Comparison of ENCODE assay signal across 15 cellular contexts in the genomic region with DNA sequence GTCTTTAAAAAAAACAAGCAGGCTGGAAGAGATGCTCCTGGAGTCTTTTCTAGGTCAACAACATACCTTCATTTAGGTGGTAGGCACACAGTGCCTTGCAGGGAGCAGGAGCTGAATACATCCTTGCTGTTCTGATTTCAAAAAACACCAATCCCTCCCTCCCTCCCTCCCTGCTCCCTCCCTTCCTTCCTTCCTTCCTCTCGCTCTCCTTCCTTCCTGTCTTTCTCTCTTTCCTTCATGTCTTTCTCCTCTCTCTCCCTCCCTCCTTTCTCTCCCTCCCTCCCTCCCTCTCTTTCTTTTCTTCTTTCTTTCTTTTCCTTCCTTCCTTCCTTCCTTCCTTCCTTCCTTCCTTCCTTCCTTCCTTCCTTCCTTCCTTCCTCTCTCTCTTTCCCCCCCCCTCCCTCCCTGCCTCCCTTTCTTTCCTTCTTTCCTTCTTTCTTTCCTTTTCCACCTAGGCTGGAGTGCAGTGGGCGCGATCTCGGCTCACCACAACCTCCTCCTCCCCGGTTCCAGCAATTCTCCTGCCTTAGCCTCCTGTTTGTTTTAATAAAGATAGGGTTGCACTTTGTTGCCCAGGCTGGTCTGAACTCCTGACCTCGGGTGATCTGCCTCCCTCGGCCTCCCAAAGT.
DNase-seq lines count a peak whose midpoint lies in the region; ATAC-seq and TF ChIP-seq lines count a peak whose summit lies in the region.
"Had no signal": no experiment of that assay in that cellular context is flagged by ENCODE, and none has a peak within 500 bp of the region (broad histone marks: within the 10 kb centered on the region; RNA-seq: fewer than 3 reads in every experiment).

No MANE protein-coding gene starts in this region.

- peak overlapping the region in 7 of 12 donors; percentile 2 to 39 (median 18) for H3K4me3 ChIP-seq in heart left ventricle
- H3K4me3 ChIP-seq: uterus had no signal

- WGBS in heart left ventricle, 4 donors = 32 to 38% (median 36%) methylated on average over 7 of the region's 7 CpGs

- ATAC-seq in heart left ventricle (no peak), memory B cell (ENCODE audit: low read depth) (no peak), GM21390 (IDR thresholded peaks at IDR 0.05; ENCODE audit: unreplicated experiment) (no peak)
- ATAC-seq: PC-3 had no signal

- peak overlapping the region; percentile 55 for H3K4me3 Mint-ChIP-seq in activated naive CD8-positive, alpha-beta T cell treated with anti-CD3 and anti-CD28 coated beads for 36 hours
- H3K4me3 Mint-ChIP-seq in memory B cell (peak overlapping the region; percentile 81), type B pancreatic cell (peak overlapping the region; percentile 81)
- H3K4me3 Mint-ChIP-seq: activated CD4-positive, alpha-beta memory T cell treated with anti-CD3 and anti-CD28 coated beads, Interleukin-2, amount 10 ng/mL, durations not matched to agents 7 days and 5 days had no signal

- peaks cover 0 to 30% (median 5%) of the 10 kb centered on the region in 9 donors for H3K27me3 ChIP-seq in heart left ventricle
- H3K27me3 ChIP-seq: uterus had no signal

- no peak overlapping the region for H3K27ac Mint-ChIP-seq in activated naive CD8-positive, alpha-beta T cell treated with anti-CD3 and anti-CD28 coated beads for 36 hours
- H3K27ac Mint-ChIP-seq in memory B cell = peak overlapping the region; percentile 53
- peak overlapping the region; percentile 64 for H3K27ac Mint-ChIP-seq in type B pancreatic cell
- H3K27ac Mint-ChIP-seq: activated CD4-positive, alpha-beta memory T cell treated with anti-CD3 and anti-CD28 coated beads, Interleukin-2, amount 10 ng/mL, durations not matched to agents 7 days and 5 days had no signal

- H3K36me3 ChIP-seq in heart left ventricle = no peaks in the 10 kb centered on the region
- H3K36me3 ChIP-seq: spleen, uterus had no signal

- intact Hi-C loops in heart left ventricle (cut with DNase I) = no loop called here
- intact Hi-C loops in cardiac septum (cut with DNase I) = no loop called here

- H3K4me1 ChIP-seq in heart left ventricle = peaks cover 0 to 9% (median 0%) of the 10 kb centered on the region in 12 donors
- H3K4me1 ChIP-seq: uterus had no signal

- no peaks in the 10 kb centered on the region for H3K9me3 Mint-ChIP-seq in activated naive CD8-positive, alpha-beta T cell treated with anti-CD3 and anti-CD28 coated beads for 36 hours
- H3K9me3 Mint-ChIP-seq in memory B cell (peaks cover 2% of the 10 kb centered on the region), type B pancreatic cell (no peaks in the 10 kb centered on the region)
- H3K9me3 Mint-ChIP-seq: activated CD4-positive, alpha-beta memory T cell treated with anti-CD3 and anti-CD28 coated beads, Interleukin-2, amount 10 ng/mL, durations not matched to agents 7 days and 5 days had no signal

- H3K36me3 Mint-ChIP-seq in activated naive CD8-positive, alpha-beta T cell treated with anti-CD3 and anti-CD28 coated beads for 36 hours = no peaks in the 10 kb centered on the region
- H3K36me3 Mint-ChIP-seq in memory B cell = peaks cover 7% of the 10 kb centered on the region
- H3K36me3 Mint-ChIP-seq in type B pancreatic cell = no peaks in the 10 kb centered on the region

- H3K27ac ChIP-seq in heart left ventricle = no peak overlapping the region
- H3K27ac ChIP-seq: spleen, uterus had no signal

- no peaks in the 10 kb centered on the region for H3K9me3 ChIP-seq in heart left ventricle
- H3K9me3 ChIP-seq: spleen, uterus had no signal

- no peak for TF ChIP-seq POLR2A in heart left ventricle (IDR thresholded peaks at IDR 0.05)

- H3K27me3 Mint-ChIP-seq in activated naive CD8-positive, alpha-beta T cell treated with anti-CD3 and anti-CD28 coated beads for 36 hours = peaks cover 64% of the 10 kb centered on the region
- H3K27me3 Mint-ChIP-seq in memory B cell = peaks cover 14% of the 10 kb centered on the region
- H3K27me3 Mint-ChIP-seq in type B pancreatic cell = peaks cover 72% of the 10 kb centered on the region

- H3K4me1 Mint-ChIP-seq in activated naive CD8-positive, alpha-beta T cell treated with anti-CD3 and anti-CD28 coated beads for 36 hours = peaks cover 10% of the 10 kb centered on the region
- peaks cover 16% of the 10 kb centered on the region for H3K4me1 Mint-ChIP-seq in memory B cell
- peaks cover 20% of the 10 kb centered on the region for H3K4me1 Mint-ChIP-seq in type B pancreatic cell (ENCODE audit: unreplicated experiment)
- H3K4me1 Mint-ChIP-seq: activated CD4-positive, alpha-beta memory T cell treated with anti-CD3 and anti-CD28 coated beads, Interleukin-2, amount 10 ng/mL, durations not matched to agents 7 days and 5 days had no signal

- DNase-seq in heart left ventricle (no peak), cardiac septum (ENCODE audit: low spot score) (no peak), memory B cell (ENCODE audit: low spot score in 2 of 2) (no peak), type B pancreatic cell (ENCODE audit: extremely low spot score, unreplicated experiment) (no peak), NCI-H524 (lab: John Stamatoyannopoulos, UW) (no peak), nucleus accumbens (lab: John Stamatoyannopoulos, UW) (no peak)
- DNase-seq in activated naive CD8-positive, alpha-beta T cell treated with anti-CD3 and anti-CD28 coated beads for 36 hours = no peak
- DNase-seq: activated CD4-positive, alpha-beta memory T cell treated with anti-CD3 and anti-CD28 coated beads, Interleukin-2, amount 10 ng/mL, durations not matched to agents 7 days and 5 days; cortex of kidney; DMS79 treated with DMSO at 0.1 percent for 48 hours; PC-3; spleen; T-helper 2 cell; uterus had no signal

- no peak for TF ChIP-seq CTCF in heart left ventricle (IDR thresholded peaks at IDR 0.05)
- no peak for TF ChIP-seq CTCF in type B pancreatic cell (conservative IDR thresholded peaks at IDR 0.05)
